Comparison of ENCODE assay signal across 9 cellular contexts in genomic region chr2:157420771-157421323, GRCh38. TPM values are rescaled to one million over a fixed set of nuclear protein-coding genes. Genes with fewer than 3 reads are reported as not detected.
DNase-seq lines count a peak whose midpoint lies in the region; ATAC-seq and TF ChIP-seq lines count a peak whose summit lies in the region.
"Had no signal": no experiment of that assay in that cellular context is flagged by ENCODE, and none has a peak within 500 bp of the region (broad histone marks: within the 10 kb centered on the region; RNA-seq: fewer than 3 reads in every experiment).

No MANE protein-coding gene starts in this region.

- H3K4me1 Mint-ChIP-seq in activated T-cell treated with anti-CD3 and anti-CD28 coated beads, Interleukin-2, amount 50 U/mL, for 4 hours (ENCODE audit: low read depth): peaks cover 70% of the 10 kb centered on the region

- peaks cover 8% of the 10 kb centered on the region for H3K9me3 Mint-ChIP-seq in activated T-cell treated with anti-CD3 and anti-CD28 coated beads, Interleukin-2, amount 50 U/mL, for 4 hours

- ATAC-seq in GM18870 (IDR thresholded peaks at IDR 0.05; ENCODE audit: unreplicated experiment) (peak; percentile 67), HG03159 (IDR thresholded peaks at IDR 0.05; ENCODE audit: unreplicated experiment) (peak; percentile 63), omental fat pad (ENCODE audit: low FRiP score) (peak; percentile 48), GM18498 (IDR thresholded peaks at IDR 0.05; ENCODE audit: unreplicated experiment) (no peak), HG02642 (IDR thresholded peaks at IDR 0.05; ENCODE audit: poor library complexity, unreplicated experiment) (no peak)
- ATAC-seq in activated T-cell treated with anti-CD3 and anti-CD28 coated beads, Interleukin-2, amount 50 U/mL, for 4 hours: peak; percentile 59 to 73

- H3K4me3 Mint-ChIP-seq in activated T-cell treated with anti-CD3 and anti-CD28 coated beads, Interleukin-2, amount 50 U/mL, for 4 hours: no peak overlapping the region

- no peak for DNase-seq in activated T-cell treated with anti-CD3 and anti-CD28 coated beads, Interleukin-2, amount 50 U/mL, for 4 hours
- DNase-seq in omental fat pad (ENCODE audit: low spot score) (no peak), NCI-H748 treated with DMSO at 0.1 percent for 48 hours (lab: John Stamatoyannopoulos, UW) (no peak), NCI-H128 (lab: John Stamatoyannopoulos, UW; ENCODE audit: unreplicated experiment) (no peak)
- DNase-seq: gastrocnemius medialis had no signal

- peaks cover 68% of the 10 kb centered on the region for H3K36me3 Mint-ChIP-seq in activated T-cell treated with anti-CD3 and anti-CD28 coated beads, Interleukin-2, amount 50 U/mL, for 4 hours (ENCODE audit: insufficient read depth)

- no peak for TF ChIP-seq CTCF in omental fat pad (IDR thresholded peaks at IDR 0.05)

- no peaks in the 10 kb centered on the region for H3K27me3 Mint-ChIP-seq in activated T-cell treated with anti-CD3 and anti-CD28 coated beads, Interleukin-2, amount 50 U/mL, for 4 hours (ENCODE audit: low read depth)

RNA-seq across cellular contexts. Expression of gene CYTIP, which starts 23.0 kb away (rescaled TPM):
- 100 to 1,000 TPM; 183 to 207 (median 195) TPM for total RNA-seq in activated T-cell treated with anti-CD3 and anti-CD28 coated beads, Interleukin-2, amount 50 U/mL, for 4 hours
- 10 to 100 TPM; 13.4 to 26.1 (median 17.5) TPM for total RNA-seq in omental fat pad

Comparison
In these comparisons a context has a peak if more than half of its experiments do, and no peak if none do; other contexts are left out.
1. ATAC-seq: peak in GM18870 (single experiment), HG03159 (single experiment), activated T-cell treated with anti-CD3 and anti-CD28 coated beads, Interleukin-2, amount 50 U/mL, for 4 hours (2 of 2) and omental fat pad (single experiment); none in GM18498 (single experiment) and HG02642 (single experiment).
2. RNA of gene CYTIP, which starts 23.0 kb away (total RNA-seq): 183 to 207 TPM in activated T-cell treated with anti-CD3 and anti-CD28 coated beads, Interleukin-2, amount 50 U/mL, for 4 hours; 13.4 to 26.1 TPM in omental fat pad; every median in the first group is over 4 times any median in the second.